Comparison of ENCODE assay signal across 7 cellular contexts in the genomic region with DNA sequence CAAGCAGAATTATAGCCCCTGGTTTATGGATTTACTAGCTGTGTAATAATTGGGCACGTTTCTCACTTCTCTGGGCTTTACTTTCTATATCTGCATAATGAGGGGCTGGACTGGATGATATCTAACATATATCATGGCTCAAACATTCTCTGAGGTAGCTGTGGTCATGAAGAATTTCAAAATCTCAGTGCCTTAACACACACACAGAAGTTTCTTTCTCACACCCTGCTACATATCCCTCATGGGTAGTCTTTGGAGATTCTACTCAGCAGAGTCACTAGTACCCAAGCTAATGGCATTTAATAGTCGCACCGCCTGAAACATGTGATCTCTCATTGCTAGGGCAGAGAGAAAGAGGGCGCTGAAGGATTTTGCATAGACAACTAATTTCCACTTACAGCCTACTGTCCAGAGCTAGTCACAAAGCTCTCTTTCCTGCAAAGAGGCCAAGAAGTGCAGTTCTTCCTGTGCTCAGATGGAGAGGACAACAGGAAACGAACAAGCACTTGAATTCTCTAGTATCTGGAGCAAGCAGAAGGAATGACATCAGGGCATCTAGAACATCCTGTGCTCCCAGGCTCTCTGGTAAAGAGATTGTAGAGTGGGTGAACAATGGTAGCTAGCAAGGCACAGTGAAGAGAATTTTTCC.
A peak's percentile ranks its signal among the peaks of the same experiment; 100 is the strongest.
DNase-seq lines count a peak whose midpoint lies in the region; ATAC-seq and TF ChIP-seq lines count a peak whose summit lies in the region.

No MANE protein-coding gene starts in this region.

- peak overlapping the region; percentile 28 to 64 (median 51) for H3K27ac ChIP-seq in upper lobe of left lung

- H3K4me1 ChIP-seq in upper lobe of left lung = peaks cover 0 to 7% (median 3%) of the 10 kb centered on the region in 4 donors

- no peaks in the 10 kb centered on the region for H3K9me3 ChIP-seq in upper lobe of left lung

- peak; percentile 83 to 90 for ATAC-seq in upper lobe of left lung (ENCODE audit: low FRiP score in 2 of 2)

- peak; percentile 14 for DNase-seq in NB4 (ENCODE audit: low read depth)
- peak; percentile 31 for DNase-seq in dedifferentiated amniotic fluid mesenchymal stem cell (ENCODE audit: extremely low spot score)
- peak; percentile 80 for DNase-seq in medulla oblongata (ENCODE audit: extremely low spot score)
- peak in 1 of 2 donors; percentile 51 for DNase-seq in upper lobe of left lung
- no peak for DNase-seq in D341Med (ENCODE audit: low spot score)
- no peak for DNase-seq in NCI-H526 treated with DMSO at 0.1 percent for 48 hours (lab: John Stamatoyannopoulos, UW)
- DNase-seq in NCI-H1105 treated with DMSO at 0.1 percent for 48 hours (lab: John Stamatoyannopoulos, UW) = no peak

- H3K4me3 ChIP-seq in NB4 (ENCODE audit: low read depth, low read length) = no peak overlapping the region
- no peak overlapping the region for H3K4me3 ChIP-seq in upper lobe of left lung

- H3K36me3 ChIP-seq in upper lobe of left lung = no peaks in the 10 kb centered on the region

- 40 to 59% methylated on average over 5 of the region's 5 CpGs for WGBS in upper lobe of left lung, 2 donors

- TF ChIP-seq CTCF in NB4 (IDR thresholded peaks at IDR 0.05; ENCODE audit: low read depth, low read length) (no peak), upper lobe of left lung (IDR thresholded peaks at IDR 0.05) (peak in 2 of 6 experiments; percentile 13 to 36)

- H3K27me3 ChIP-seq in upper lobe of left lung = no peaks in the 10 kb centered on the region

- peak in 2 of 4 donors; percentile 54 to 92 for TF ChIP-seq EP300 in upper lobe of left lung (IDR thresholded peaks at IDR 0.05)

- TF ChIP-seq POLR2A in NB4 (IDR thresholded peaks at IDR 0.05; ENCODE audit: extremely low read depth, insufficient read length) (no peak), upper lobe of left lung (IDR thresholded peaks at IDR 0.05) (no peak)

Comparison
In these comparisons a context has a peak if more than half of its experiments do, and no peak if none do; other contexts are left out.
1. DNase-seq: peak in NB4 (single experiment), dedifferentiated amniotic fluid mesenchymal stem cell (single experiment) and medulla oblongata (single experiment); none in D341Med (single experiment), NCI-H526 treated with DMSO at 0.1 percent for 48 hours (single experiment) and NCI-H1105 treated with DMSO at 0.1 percent for 48 hours (single experiment).